Comparison of ENCODE assay signal across 1 cellular context in the genomic region with DNA sequence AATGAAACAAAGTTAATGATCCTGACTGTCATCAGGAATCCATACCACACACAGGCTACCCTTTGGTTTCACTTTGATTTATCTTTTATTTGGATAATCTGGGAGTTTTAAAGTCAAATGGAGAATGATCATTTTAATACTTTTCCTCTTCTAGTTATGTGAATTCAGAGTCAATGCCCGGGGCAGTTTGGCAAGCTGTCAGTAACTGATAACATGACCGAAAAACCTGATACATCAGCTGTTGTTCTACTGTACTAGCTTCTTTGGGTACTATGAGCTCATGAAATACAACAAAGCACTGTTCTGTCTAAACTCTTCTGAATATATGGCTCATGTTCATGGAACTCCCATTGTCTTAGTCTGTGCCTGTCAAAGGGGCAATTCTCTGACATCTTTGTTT.
TF ChIP-seq lines count a peak whose summit lies in the region.

No MANE protein-coding gene starts in this region.

TF ChIP-seq in H1, 55 proteins besides CTCF, POLR2A, EP300 and RAD21:
- no peak for TF ChIP-seq CEBPB (IDR thresholded peaks at IDR 0.05; ENCODE audit: low read depth, low read length)
- no peak for TF ChIP-seq KDM1A (IDR thresholded peaks at IDR 0.05; ENCODE audit: borderline replicate concordance, low read length)
- TF ChIP-seq, protein P1, sequence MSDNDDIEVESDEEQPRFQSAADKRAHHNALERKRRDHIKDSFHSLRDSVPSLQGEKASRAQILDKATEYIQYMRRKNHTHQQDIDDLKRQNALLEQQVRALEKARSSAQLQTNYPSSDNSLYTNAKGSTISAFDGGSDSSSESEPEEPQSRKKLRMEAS (IDR thresholded peaks at IDR 0.05) = no peak
- TF ChIP-seq, protein P2, sequence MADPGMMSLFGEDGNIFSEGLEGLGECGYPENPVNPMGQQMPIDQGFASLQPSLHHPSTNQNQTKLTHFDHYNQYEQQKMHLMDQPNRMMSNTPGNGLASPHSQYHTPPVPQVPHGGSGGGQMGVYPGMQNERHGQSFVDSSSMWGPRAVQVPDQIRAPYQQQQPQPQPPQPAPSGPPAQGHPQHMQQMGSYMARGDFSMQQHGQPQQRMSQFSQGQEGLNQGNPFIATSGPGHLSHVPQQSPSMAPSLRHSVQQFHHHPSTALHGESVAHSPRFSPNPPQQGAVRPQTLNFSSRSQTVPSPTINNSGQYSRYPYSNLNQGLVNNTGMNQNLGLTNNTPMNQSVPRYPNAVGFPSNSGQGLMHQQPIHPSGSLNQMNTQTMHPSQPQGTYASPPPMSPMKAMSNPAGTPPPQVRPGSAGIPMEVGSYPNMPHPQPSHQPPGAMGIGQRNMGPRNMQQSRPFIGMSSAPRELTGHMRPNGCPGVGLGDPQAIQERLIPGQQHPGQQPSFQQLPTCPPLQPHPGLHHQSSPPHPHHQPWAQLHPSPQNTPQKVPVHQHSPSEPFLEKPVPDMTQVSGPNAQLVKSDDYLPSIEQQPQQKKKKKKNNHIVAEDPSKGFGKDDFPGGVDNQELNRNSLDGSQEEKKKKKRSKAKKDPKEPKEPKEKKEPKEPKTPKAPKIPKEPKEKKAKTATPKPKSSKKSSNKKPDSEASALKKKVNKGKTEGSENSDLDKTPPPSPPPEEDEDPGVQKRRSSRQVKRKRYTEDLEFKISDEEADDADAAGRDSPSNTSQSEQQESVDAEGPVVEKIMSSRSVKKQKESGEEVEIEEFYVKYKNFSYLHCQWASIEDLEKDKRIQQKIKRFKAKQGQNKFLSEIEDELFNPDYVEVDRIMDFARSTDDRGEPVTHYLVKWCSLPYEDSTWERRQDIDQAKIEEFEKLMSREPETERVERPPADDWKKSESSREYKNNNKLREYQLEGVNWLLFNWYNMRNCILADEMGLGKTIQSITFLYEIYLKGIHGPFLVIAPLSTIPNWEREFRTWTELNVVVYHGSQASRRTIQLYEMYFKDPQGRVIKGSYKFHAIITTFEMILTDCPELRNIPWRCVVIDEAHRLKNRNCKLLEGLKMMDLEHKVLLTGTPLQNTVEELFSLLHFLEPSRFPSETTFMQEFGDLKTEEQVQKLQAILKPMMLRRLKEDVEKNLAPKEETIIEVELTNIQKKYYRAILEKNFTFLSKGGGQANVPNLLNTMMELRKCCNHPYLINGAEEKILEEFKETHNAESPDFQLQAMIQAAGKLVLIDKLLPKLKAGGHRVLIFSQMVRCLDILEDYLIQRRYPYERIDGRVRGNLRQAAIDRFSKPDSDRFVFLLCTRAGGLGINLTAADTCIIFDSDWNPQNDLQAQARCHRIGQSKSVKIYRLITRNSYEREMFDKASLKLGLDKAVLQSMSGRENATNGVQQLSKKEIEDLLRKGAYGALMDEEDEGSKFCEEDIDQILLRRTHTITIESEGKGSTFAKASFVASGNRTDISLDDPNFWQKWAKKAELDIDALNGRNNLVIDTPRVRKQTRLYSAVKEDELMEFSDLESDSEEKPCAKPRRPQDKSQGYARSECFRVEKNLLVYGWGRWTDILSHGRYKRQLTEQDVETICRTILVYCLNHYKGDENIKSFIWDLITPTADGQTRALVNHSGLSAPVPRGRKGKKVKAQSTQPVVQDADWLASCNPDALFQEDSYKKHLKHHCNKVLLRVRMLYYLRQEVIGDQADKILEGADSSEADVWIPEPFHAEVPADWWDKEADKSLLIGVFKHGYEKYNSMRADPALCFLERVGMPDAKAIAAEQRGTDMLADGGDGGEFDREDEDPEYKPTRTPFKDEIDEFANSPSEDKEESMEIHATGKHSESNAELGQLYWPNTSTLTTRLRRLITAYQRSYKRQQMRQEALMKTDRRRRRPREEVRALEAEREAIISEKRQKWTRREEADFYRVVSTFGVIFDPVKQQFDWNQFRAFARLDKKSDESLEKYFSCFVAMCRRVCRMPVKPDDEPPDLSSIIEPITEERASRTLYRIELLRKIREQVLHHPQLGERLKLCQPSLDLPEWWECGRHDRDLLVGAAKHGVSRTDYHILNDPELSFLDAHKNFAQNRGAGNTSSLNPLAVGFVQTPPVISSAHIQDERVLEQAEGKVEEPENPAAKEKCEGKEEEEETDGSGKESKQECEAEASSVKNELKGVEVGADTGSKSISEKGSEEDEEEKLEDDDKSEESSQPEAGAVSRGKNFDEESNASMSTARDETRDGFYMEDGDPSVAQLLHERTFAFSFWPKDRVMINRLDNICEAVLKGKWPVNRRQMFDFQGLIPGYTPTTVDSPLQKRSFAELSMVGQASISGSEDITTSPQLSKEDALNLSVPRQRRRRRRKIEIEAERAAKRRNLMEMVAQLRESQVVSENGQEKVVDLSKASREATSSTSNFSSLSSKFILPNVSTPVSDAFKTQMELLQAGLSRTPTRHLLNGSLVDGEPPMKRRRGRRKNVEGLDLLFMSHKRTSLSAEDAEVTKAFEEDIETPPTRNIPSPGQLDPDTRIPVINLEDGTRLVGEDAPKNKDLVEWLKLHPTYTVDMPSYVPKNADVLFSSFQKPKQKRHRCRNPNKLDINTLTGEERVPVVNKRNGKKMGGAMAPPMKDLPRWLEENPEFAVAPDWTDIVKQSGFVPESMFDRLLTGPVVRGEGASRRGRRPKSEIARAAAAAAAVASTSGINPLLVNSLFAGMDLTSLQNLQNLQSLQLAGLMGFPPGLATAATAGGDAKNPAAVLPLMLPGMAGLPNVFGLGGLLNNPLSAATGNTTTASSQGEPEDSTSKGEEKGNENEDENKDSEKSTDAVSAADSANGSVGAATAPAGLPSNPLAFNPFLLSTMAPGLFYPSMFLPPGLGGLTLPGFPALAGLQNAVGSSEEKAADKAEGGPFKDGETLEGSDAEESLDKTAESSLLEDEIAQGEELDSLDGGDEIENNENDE (IDR thresholded peaks at IDR 0.05; ENCODE audit: insufficient replicate concordance, low read length) = no peak
- no peak for TF ChIP-seq HDAC2 (IDR thresholded peaks at IDR 0.05; ENCODE audit: borderline replicate concordance in 1 of 2, low read depth in 2 of 2, low read length in 2 of 2)
- no peak for TF ChIP-seq PHF8 (conservative IDR thresholded peaks at IDR 0.05; ENCODE audit: low read depth, low read length)
